ENCODE assay signal across 8 cellular contexts in the genomic region with DNA sequence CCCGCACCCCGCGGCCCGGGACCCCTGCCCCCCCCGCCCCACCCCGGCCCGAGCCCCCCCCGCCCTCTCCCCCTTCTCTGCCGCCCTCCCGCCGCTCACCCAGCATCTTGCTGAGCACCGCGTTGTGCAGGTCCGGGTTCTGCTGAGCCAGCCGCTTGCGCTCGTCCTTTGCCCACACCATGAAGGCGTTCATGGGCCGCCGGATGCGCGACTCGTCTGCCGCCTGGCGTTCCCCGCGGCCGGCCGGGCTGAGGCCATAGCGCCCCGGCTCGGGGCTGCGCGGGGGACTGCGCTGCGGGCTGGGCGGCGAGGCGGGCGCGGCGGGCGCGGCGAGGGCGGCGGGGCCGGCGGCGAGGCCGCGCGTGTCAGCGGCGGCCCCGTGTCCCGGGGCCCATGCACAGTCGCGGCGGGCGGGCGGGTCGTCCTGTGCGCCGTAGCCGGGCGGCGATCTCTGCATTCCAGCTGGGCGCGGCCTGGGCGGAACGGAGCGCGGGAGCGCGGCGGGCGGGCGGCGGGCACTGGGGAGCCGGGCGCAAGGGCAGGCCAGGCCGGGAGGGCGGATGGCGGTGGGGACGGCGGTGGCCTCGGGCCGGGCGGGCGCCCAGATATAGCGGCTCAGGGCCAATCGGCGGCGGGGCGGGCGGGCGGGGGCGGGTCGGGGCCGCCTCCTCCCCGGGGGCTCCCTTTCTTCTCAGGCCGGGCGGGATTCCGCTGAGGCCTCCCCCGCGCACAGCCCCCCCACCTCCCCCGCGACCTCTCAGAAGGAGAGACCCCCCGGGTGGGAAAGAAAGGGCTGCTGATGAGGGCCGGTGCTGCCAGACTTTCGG. TPM values are rescaled to one million over a fixed set of nuclear protein-coding genes. Genes with fewer than 3 reads are reported as not detected.
DNase-seq lines count a peak whose midpoint lies in the region; ATAC-seq and TF ChIP-seq lines count a peak whose summit lies in the region.

A gene (minus strand): TSS at position 580 of the 827 bp plus-strand sequence. CDS start 123 bp downstream, at position 457.

- H3K36me3 Mint-ChIP-seq in activated CD8-positive, alpha-beta memory T cell treated with anti-CD3 and anti-CD28 coated beads, Interleukin-2, amount 10 ng/mL, durations not matched to agents 7 days and 5 days = no peaks in the 10 kb centered on the region
- H3K36me3 Mint-ChIP-seq in activated T-cell treated with anti-CD3 and anti-CD28 coated beads, Interleukin-2, amount 50 U/mL, for 4 hours (ENCODE audit: insufficient read depth) = no peaks in the 10 kb centered on the region
- H3K36me3 Mint-ChIP-seq in HFFc6 (ENCODE audit: low read depth) = no peaks in the 10 kb centered on the region

- peak; percentile 63 for DNase-seq in activated CD8-positive, alpha-beta memory T cell treated with anti-CD3 and anti-CD28 coated beads, Interleukin-2, amount 10 ng/mL, durations not matched to agents 7 days and 5 days
- no peak for DNase-seq in activated CD8-positive, alpha-beta memory T cell treated with anti-CD3 and anti-CD28 coated beads for 24 hours
- no peak for DNase-seq in activated T-cell treated with anti-CD3 and anti-CD28 coated beads, Interleukin-2, amount 50 U/mL, for 4 hours
- peak; percentile 71 for DNase-seq in left cardiac atrium
- DNase-seq in stimulated activated naive CD4-positive, alpha-beta T cell treated with Interleukin-2 at 50 U/mL for 16 hours (lab: John Stamatoyannopoulos, UW) = peak; percentile 16
- no peak for DNase-seq in SK-N-DZ (ENCODE audit: low spot score)
- no peak for DNase-seq in HFFc6

- peaks cover 5% of the 10 kb centered on the region for H3K4me1 Mint-ChIP-seq in activated CD8-positive, alpha-beta memory T cell treated with anti-CD3 and anti-CD28 coated beads, Interleukin-2, amount 10 ng/mL, durations not matched to agents 7 days and 5 days
- H3K4me1 Mint-ChIP-seq in activated T-cell treated with anti-CD3 and anti-CD28 coated beads, Interleukin-2, amount 50 U/mL, for 4 hours (ENCODE audit: low read depth) = peaks cover 12% of the 10 kb centered on the region
- peaks cover 10% of the 10 kb centered on the region for H3K4me1 Mint-ChIP-seq in HFFc6 (ENCODE audit: low read depth)

- ATAC-seq in activated CD8-positive, alpha-beta memory T cell treated with anti-CD3 and anti-CD28 coated beads, Interleukin-2, amount 10 ng/mL, durations not matched to agents 7 days and 5 days = peak; percentile 64
- ATAC-seq in activated T-cell treated with anti-CD3 and anti-CD28 coated beads, Interleukin-2, amount 50 U/mL, for 4 hours = peak; percentile 55 to 67
- ATAC-seq in left cardiac atrium (peak; percentile 13 to 22), GM21717 (IDR thresholded peaks at IDR 0.05; ENCODE audit: unreplicated experiment) (no peak)

- no peak for TF ChIP-seq CTCF in HFFc6 (IDR thresholded peaks at IDR 0.05)

- no peaks in the 10 kb centered on the region for H3K9me3 Mint-ChIP-seq in activated CD8-positive, alpha-beta memory T cell treated with anti-CD3 and anti-CD28 coated beads, Interleukin-2, amount 10 ng/mL, durations not matched to agents 7 days and 5 days (ENCODE audit: low read depth)
- no peaks in the 10 kb centered on the region for H3K9me3 Mint-ChIP-seq in activated T-cell treated with anti-CD3 and anti-CD28 coated beads, Interleukin-2, amount 50 U/mL, for 4 hours
- no peaks in the 10 kb centered on the region for H3K9me3 Mint-ChIP-seq in HFFc6

- intact Hi-C loops in left cardiac atrium (cut with DNase I) = no loop called here

- peak within 1 kb of the TSS; percentile 40 for H3K4me3 Mint-ChIP-seq in activated CD8-positive, alpha-beta memory T cell treated with anti-CD3 and anti-CD28 coated beads, Interleukin-2, amount 10 ng/mL, durations not matched to agents 7 days and 5 days
- H3K4me3 Mint-ChIP-seq in activated T-cell treated with anti-CD3 and anti-CD28 coated beads, Interleukin-2, amount 50 U/mL, for 4 hours = peak within 1 kb of the TSS; percentile 54
- H3K4me3 Mint-ChIP-seq in HFFc6 = no peak within 1 kb of the TSS

- CTCF ChIA-PET in activated CD8-positive, alpha-beta memory T cell treated with anti-CD3 and anti-CD28 coated beads, Interleukin-2, amount 10 ng/mL, durations not matched to agents 7 days and 5 days (lab: Charles Lee) = interaction anchor here (1.0 to 7.4 kb wide), 3 partner anchors 10 to 69 kb away, joined by 3 to 78 read pairs (median 7); a partner anchor contains a TSS

- no peak within 1 kb of the TSS for H3K27ac Mint-ChIP-seq in activated CD8-positive, alpha-beta memory T cell treated with anti-CD3 and anti-CD28 coated beads, Interleukin-2, amount 10 ng/mL, durations not matched to agents 7 days and 5 days
- no peak within 1 kb of the TSS for H3K27ac Mint-ChIP-seq in HFFc6

- H3K27me3 Mint-ChIP-seq in activated CD8-positive, alpha-beta memory T cell treated with anti-CD3 and anti-CD28 coated beads, Interleukin-2, amount 10 ng/mL, durations not matched to agents 7 days and 5 days = peaks cover 44% of the 10 kb centered on the region
- H3K27me3 Mint-ChIP-seq in activated T-cell treated with anti-CD3 and anti-CD28 coated beads, Interleukin-2, amount 50 U/mL, for 4 hours (ENCODE audit: low read depth) = peaks cover 52% of the 10 kb centered on the region
- peaks cover 14% of the 10 kb centered on the region for H3K27me3 Mint-ChIP-seq in HFFc6 (ENCODE audit: insufficient read depth)

RNA-seq across cellular contexts. Expression of the gene that starts here (rescaled TPM):
- 1 to 10 TPM in 1 of 2 experiments, under 1 TPM in 1; 0.20 to 1.8 TPM for total RNA-seq in activated CD8-positive, alpha-beta memory T cell treated with anti-CD3 and anti-CD28 coated beads, Interleukin-2, amount 10 ng/mL, durations not matched to agents 7 days and 5 days
- under 1 TPM; 0.13 to 0.24 (median 0.24) TPM for total RNA-seq in activated T-cell treated with anti-CD3 and anti-CD28 coated beads, Interleukin-2, amount 50 U/mL, for 4 hours
- 10 to 100 TPM; 39.4 to 83.4 TPM for total RNA-seq in left cardiac atrium
- polyA plus RNA-seq in SK-N-DZ (2014; cell fraction: cytosol; rRNA removed) = not detected in 2 replicates
- not detected in 2 replicates for polyA plus RNA-seq in SK-N-DZ (2014; cell fraction: nucleus; rRNA removed)
- under 1 TPM in 2 of 6 experiments, not detected in 4; 0.10 to 0.17 TPM for total RNA-seq in HFFc6 (2021; fragmentation: NEBNext Ultra II Directional; extraction: Animal tissue kit (Norgen Biotek cat#: 25700))

Comparison
In these comparisons a context has a peak if more than half of its experiments do, and no peak if none do; other contexts are left out.
1. RNA of the gene that starts here (total RNA-seq): 39.4 to 83.4 TPM in left cardiac atrium; 0.20 to 1.8 TPM in activated CD8-positive, alpha-beta memory T cell treated with anti-CD3 and anti-CD28 coated beads, Interleukin-2, amount 10 ng/mL, durations not matched to agents 7 days and 5 days, 0.13 to 0.24 TPM in activated T-cell treated with anti-CD3 and anti-CD28 coated beads, Interleukin-2, amount 50 U/mL, for 4 hours and 0.10 to 0.17 TPM in HFFc6; every median in the first group is over 10 times any median in the second.
2. DNase-seq: peak in activated CD8-positive, alpha-beta memory T cell treated with anti-CD3 and anti-CD28 coated beads, Interleukin-2, amount 10 ng/mL, durations not matched to agents 7 days and 5 days (single experiment), left cardiac atrium (single experiment) and stimulated activated naive CD4-positive, alpha-beta T cell treated with Interleukin-2 at 50 U/mL for 16 hours (single experiment); none in activated CD8-positive, alpha-beta memory T cell treated with anti-CD3 and anti-CD28 coated beads for 24 hours (single experiment), activated T-cell treated with anti-CD3 and anti-CD28 coated beads, Interleukin-2, amount 50 U/mL, for 4 hours (single experiment), SK-N-DZ (single experiment) and HFFc6 (single experiment).
3. Peak in ATAC-seq in activated T-cell treated with anti-CD3 and anti-CD28 coated beads, Interleukin-2, amount 50 U/mL, for 4 hours; RNA of the gene not detected or under 1 TPM.